ENCODE assay signal across 1 cellular context in genomic region chr9:5818424-5819142, GRCh38.
TF ChIP-seq lines count a peak whose summit lies in the region.

No MANE protein-coding gene starts in this region.

TF ChIP-seq in GM23338, 12 proteins besides CTCF, POLR2A, EP300 and RAD21 (continued from another document):
- TF ChIP-seq, protein P1, sequence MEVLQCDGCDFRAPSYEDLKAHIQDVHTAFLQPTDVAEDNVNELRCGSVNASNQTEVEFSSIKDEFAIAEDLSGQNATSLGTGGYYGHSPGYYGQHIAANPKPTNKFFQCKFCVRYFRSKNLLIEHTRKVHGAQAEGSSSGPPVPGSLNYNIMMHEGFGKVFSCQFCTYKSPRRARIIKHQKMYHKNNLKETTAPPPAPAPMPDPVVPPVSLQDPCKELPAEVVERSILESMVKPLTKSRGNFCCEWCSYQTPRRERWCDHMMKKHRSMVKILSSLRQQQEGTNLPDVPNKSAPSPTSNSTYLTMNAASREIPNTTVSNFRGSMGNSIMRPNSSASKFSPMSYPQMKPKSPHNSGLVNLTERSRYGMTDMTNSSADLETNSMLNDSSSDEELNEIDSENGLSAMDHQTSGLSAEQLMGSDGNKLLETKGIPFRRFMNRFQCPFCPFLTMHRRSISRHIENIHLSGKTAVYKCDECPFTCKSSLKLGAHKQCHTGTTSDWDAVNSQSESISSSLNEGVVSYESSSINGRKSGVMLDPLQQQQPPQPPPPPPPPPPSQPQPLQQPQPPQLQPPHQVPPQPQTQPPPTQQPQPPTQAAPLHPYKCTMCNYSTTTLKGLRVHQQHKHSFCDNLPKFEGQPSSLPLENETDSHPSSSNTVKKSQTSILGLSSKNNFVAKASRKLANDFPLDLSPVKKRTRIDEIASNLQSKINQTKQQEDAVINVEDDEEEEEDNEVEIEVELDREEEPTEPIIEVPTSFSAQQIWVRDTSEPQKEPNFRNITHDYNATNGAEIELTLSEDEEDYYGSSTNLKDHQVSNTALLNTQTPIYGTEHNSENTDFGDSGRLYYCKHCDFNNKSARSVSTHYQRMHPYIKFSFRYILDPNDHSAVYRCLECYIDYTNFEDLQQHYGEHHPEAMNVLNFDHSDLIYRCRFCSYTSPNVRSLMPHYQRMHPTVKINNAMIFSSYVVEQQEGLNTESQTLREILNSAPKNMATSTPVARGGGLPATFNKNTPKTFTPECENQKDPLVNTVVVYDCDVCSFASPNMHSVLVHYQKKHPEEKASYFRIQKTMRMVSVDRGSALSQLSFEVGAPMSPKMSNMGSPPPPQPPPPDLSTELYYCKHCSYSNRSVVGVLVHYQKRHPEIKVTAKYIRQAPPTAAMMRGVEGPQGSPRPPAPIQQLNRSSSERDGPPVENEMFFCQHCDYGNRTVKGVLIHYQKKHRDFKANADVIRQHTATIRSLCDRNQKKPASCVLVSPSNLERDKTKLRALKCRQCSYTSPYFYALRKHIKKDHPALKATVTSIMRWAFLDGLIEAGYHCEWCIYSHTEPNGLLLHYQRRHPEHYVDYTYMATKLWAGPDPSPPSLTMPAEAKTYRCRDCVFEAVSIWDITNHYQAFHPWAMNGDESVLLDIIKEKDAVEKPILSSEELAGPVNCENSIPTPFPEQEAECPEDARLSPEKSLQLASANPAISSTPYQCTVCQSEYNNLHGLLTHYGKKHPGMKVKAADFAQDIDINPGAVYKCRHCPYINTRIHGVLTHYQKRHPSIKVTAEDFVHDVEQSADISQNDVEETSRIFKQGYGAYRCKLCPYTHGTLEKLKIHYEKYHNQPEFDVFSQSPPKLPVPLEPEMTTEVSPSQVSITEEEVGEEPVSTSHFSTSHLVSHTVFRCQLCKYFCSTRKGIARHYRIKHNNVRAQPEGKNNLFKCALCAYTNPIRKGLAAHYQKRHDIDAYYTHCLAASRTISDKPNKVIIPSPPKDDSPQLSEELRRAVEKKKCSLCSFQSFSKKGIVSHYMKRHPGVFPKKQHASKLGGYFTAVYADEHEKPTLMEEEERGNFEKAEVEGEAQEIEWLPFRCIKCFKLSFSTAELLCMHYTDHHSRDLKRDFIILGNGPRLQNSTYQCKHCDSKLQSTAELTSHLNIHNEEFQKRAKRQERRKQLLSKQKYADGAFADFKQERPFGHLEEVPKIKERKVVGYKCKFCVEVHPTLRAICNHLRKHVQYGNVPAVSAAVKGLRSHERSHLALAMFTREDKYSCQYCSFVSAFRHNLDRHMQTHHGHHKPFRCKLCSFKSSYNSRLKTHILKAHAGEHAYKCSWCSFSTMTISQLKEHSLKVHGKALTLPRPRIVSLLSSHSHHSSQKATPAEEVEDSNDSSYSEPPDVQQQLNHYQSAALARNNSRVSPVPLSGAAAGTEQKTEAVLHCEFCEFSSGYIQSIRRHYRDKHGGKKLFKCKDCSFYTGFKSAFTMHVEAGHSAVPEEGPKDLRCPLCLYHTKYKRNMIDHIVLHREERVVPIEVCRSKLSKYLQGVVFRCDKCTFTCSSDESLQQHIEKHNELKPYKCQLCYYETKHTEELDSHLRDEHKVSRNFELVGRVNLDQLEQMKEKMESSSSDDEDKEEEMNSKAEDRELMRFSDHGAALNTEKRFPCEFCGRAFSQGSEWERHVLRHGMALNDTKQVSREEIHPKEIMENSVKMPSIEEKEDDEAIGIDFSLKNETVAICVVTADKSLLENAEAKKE (CRISPR knock-in tag; IDR thresholded peaks at IDR 0.05) = no peak
- TF ChIP-seq REST (IDR thresholded peaks at IDR 0.05; ENCODE audit: unreplicated experiment) (no peak), CREB1 (CRISPR knock-in tag; IDR thresholded peaks at IDR 0.05; ENCODE audit: low read depth) (no peak), NANOG (IDR thresholded peaks at IDR 0.05; ENCODE audit: borderline replicate concordance) (no peak), EZH2phosphoT487 (IDR thresholded peaks at IDR 0.05; ENCODE audit: unreplicated experiment) (no peak)
- TF ChIP-seq, protein P2, sequence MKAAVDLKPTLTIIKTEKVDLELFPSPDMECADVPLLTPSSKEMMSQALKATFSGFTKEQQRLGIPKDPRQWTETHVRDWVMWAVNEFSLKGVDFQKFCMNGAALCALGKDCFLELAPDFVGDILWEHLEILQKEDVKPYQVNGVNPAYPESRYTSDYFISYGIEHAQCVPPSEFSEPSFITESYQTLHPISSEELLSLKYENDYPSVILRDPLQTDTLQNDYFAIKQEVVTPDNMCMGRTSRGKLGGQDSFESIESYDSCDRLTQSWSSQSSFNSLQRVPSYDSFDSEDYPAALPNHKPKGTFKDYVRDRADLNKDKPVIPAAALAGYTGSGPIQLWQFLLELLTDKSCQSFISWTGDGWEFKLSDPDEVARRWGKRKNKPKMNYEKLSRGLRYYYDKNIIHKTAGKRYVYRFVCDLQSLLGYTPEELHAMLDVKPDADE (IDR thresholded peaks at IDR 0.05) = no peak
